Comparison of ENCODE assay signal across 15 cellular contexts in the genomic region with DNA sequence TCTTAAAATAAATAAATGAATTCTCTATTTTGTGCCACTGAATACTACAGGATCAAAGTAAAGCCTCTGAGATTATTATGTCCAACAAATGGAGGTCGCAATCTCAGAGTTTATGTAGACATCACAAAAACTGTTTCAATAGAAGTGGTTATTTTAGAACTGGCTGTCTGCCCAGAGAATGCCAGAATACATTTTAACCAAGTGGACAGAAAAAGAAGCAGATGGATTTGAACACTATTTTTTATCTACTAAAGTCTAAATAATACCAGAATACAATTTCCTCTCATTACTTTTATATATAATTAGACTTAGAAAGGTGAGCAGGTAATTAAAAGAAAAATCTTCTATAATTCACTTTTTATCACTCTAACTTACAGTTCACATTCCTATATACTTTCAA.
DNase-seq lines count a peak whose midpoint lies in the region; ATAC-seq and TF ChIP-seq lines count a peak whose summit lies in the region.
"Had no signal": no experiment of that assay in that cellular context is flagged by ENCODE, and none has a peak within 500 bp of the region (broad histone marks: within the 10 kb centered on the region; RNA-seq: fewer than 3 reads in every experiment).

No MANE protein-coding gene starts in this region.

- H3K27me3 ChIP-seq in right lobe of liver, result no peaks in the 10 kb centered on the region
- H3K27me3 ChIP-seq: upper lobe of left lung had no signal

- no peak overlapping the region for H3K27ac ChIP-seq in right lobe of liver
- H3K27ac ChIP-seq: upper lobe of left lung had no signal

- intact Hi-C loops in right lobe of liver (cut with DNase I), result no loop called here

- no peaks in the 10 kb centered on the region for H3K36me3 ChIP-seq in right lobe of liver
- H3K36me3 ChIP-seq: upper lobe of left lung had no signal

- ATAC-seq in right lobe of liver (peak in 3 of 4 donors; percentile 7 to 45 (median 15)), GM21423 (IDR thresholded peaks at IDR 0.05; ENCODE audit: unreplicated experiment) (no peak), HG03439 (IDR thresholded peaks at IDR 0.05; ENCODE audit: unreplicated experiment) (no peak)
- ATAC-seq: activated CD4-positive, alpha-beta T cell treated with anti-CD3 and anti-CD28 coated beads for 36 hours; K562; sciatic nerve had no signal

- TF ChIP-seq CTCF in cardiac fibroblast (IDR thresholded peaks at IDR 0.05; ENCODE audit: low read depth, low read length), result no peak
- TF ChIP-seq CTCF in right lobe of liver (IDR thresholded peaks at IDR 0.05), result no peak

- no peaks in the 10 kb centered on the region for H3K9me3 ChIP-seq in right lobe of liver
- H3K9me3 ChIP-seq: upper lobe of left lung had no signal

- DNase-seq in DMS79 (lab: John Stamatoyannopoulos, UW), result peak; percentile 17
- DNase-seq in NCI-H1694 treated with DMSO at 0.1 percent for 48 hours (lab: John Stamatoyannopoulos, UW), result peak; percentile 25
- peak; percentile 70 to 82 for DNase-seq in cardiac fibroblast (ENCODE audit: low read depth in 2 of 2)
- no peak for DNase-seq in right lobe of liver
- DNase-seq in glomerular visceral epithelial cell (ENCODE audit: extremely low spot score), result no peak
- DNase-seq in NCI-H510A (lab: John Stamatoyannopoulos, UW), result no peak
- DNase-seq: activated CD4-positive, alpha-beta T cell treated with anti-CD3 and anti-CD28 coated beads for 36 hours; activated naive CD4-positive, alpha-beta T cell treated with Interleukin-2 at 50 U/mL for 16 hours; effector CD8-positive, alpha-beta T cell; NCI-H526 treated with DMSO at 0.1 percent for 48 hours; upper lobe of left lung had no signal

- TF ChIP-seq POLR2A in right lobe of liver (IDR thresholded peaks at IDR 0.05), result no peak

- peaks cover 0 to 59% (median 20%) of the 10 kb centered on the region in 4 donors for H3K4me1 ChIP-seq in right lobe of liver

- 17% methylated on average over 1 of the region's 1 CpG for WGBS in right lobe of liver (ENCODE audit: insufficient coverage, low coverage, low lambda C conversion rate, missing lambda C conversion rate)

- H3K4me3 ChIP-seq in cardiac fibroblast (replicated peaks in 1 of 2; ENCODE audit: low read depth in 2 of 2, low read length in 2 of 2), result no peak overlapping the region
- H3K4me3 ChIP-seq in right lobe of liver, result no peak overlapping the region
- H3K4me3 ChIP-seq: K562, upper lobe of left lung had no signal

Comparison
In these comparisons a context has a peak if more than half of its experiments do, and no peak if none do; other contexts are left out.
1. DNase-seq: peak in DMS79 (single experiment), NCI-H1694 treated with DMSO at 0.1 percent for 48 hours (single experiment) and cardiac fibroblast (2 of 2); none in right lobe of liver (0 of 3), glomerular visceral epithelial cell (single experiment) and NCI-H510A (single experiment).
2. ATAC-seq: peak in right lobe of liver (3 of 4); none in GM21423 (single experiment) and HG03439 (single experiment).